In the genomic region with DNA sequence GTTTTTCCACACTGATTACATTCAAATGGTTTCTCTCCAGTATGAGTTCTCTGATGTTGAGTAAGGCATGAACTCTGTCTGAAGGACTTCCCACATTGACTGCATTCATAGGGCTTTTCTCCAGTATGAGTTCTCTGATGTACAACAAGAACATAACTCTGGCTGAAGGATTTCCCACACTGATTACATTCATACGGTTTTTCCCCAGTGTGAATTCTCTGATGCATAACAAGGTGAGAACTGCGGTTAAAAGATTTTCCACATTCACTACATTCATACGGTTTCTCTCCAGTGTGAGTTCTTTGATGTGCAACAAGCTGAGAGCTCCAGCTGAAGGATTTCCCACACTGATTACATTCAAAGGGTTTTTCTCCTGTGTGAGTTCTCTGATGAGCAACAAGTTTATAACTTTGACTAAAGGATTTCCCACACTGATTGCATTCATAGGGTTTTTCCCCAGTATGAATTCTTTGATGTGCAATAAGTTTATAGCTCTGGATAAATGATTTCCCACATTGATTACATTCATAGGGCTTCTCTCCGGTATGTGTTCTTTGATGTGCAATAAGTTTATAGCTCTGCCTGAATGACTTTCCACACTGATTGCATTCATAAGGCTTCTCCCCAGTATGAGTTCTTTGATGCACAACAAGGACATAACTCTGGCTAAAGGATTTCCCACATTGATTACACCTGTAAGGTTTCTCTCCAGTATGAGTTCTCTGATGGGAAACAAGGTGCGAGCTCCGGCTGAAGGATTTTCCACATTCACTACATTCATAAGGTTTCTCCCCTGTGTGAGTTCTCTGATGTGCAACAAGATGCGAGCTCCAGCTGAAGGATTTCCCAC, we compare ENCODE assay signal across 11 cellular contexts. TPM values are rescaled to one million over a fixed set of nuclear protein-coding genes. Genes with fewer than 3 reads are reported as not detected.
DNase-seq lines count a peak whose midpoint lies in the region; ATAC-seq, FAIRE-seq and TF ChIP-seq lines count a peak whose summit lies in the region.
"Had no signal": no experiment of that assay in that cellular context is flagged by ENCODE, and none has a peak within 500 bp of the region (broad histone marks: within the 10 kb centered on the region; RNA-seq: fewer than 3 reads in every experiment).

No MANE protein-coding gene starts in this region.

- dilution Hi-C loops in endothelial cell of umbilical vein (cut with MboI; ENCODE audit: extremely low pct_ligation_motif_present, low sequenced_read_pairs): no loop called here

- H3K4me3 ChIP-seq in endothelial cell of umbilical vein (replicated peaks in 1 of 3; ENCODE audit: insufficient read depth in 1 of 3, low read depth in 1 of 3, low read length in 3 of 3) (no peak overlapping the region), smooth muscle cell (peak overlapping the region; percentile 23)

- no peaks in the 10 kb centered on the region for H3K27me3 Mint-ChIP-seq in activated naive CD4-positive, alpha-beta T cell treated with anti-CD3 and anti-CD28 coated beads for 36 hours (ENCODE audit: low read depth)

- H3K36me3 ChIP-seq in endothelial cell of umbilical vein (ENCODE audit: control insufficient read depth in 2 of 2, extremely low read depth in 1 of 2, insufficient read depth in 2 of 2, low read length in 2 of 2) (peaks cover 20 to 35% of the 10 kb centered on the region in 2 experiments), smooth muscle cell (ENCODE audit: low read depth) (peaks cover 74% of the 10 kb centered on the region)

- 97% methylated on average over 7 of the region's 7 CpGs for WGBS in smooth muscle cell (ENCODE audit: low lambda C conversion rate)

- no peaks in the 10 kb centered on the region for H3K79me2 ChIP-seq in endothelial cell of umbilical vein (ENCODE audit: control insufficient read depth, insufficient read depth, low read length)
- no peaks in the 10 kb centered on the region for H3K79me2 ChIP-seq in smooth muscle cell (ENCODE audit: low read depth)

- intact Hi-C loops in activated naive CD4-positive, alpha-beta T cell treated with anti-CD3 and anti-CD28 coated beads for 36 hours (cut with micrococcal nuclease): no loop called here
- intact Hi-C loops in endothelial cell of umbilical vein (cut with micrococcal nuclease): no loop called here

- H3K27ac ChIP-seq in endothelial cell of umbilical vein (ENCODE audit: insufficient read depth, low read depth, low read length) (no peak overlapping the region), smooth muscle cell (ENCODE audit: low read depth) (no peak overlapping the region)

- TF ChIP-seq POLR2A in endothelial cell of umbilical vein (IDR thresholded peaks at IDR 0.05; ENCODE audit: low read depth, low read length): no peak

- no peaks in the 10 kb centered on the region for H3K9me1 ChIP-seq in endothelial cell of umbilical vein (replicated peaks; ENCODE audit: control insufficient read depth, extremely low read depth, insufficient read depth, low read length)

- H3K4me2 ChIP-seq in endothelial cell of umbilical vein (ENCODE audit: insufficient read depth, low read length) (no peak overlapping the region), smooth muscle cell (no peak overlapping the region)

- CTCF ChIA-PET in activated naive CD4-positive, alpha-beta T cell treated with anti-CD3 and anti-CD28 coated beads for 36 hours (lab: Charles Lee): no interaction called here
- CTCF ChIA-PET in endothelial cell of umbilical vein (lab: Charles Lee): no interaction called here

- BruUV-seq in endothelial cell of umbilical vein (replicated peaks; lab: Mats Ljungman, UMichigan): no TSS peak

- FAIRE-seq in endothelial cell of umbilical vein (lab: Jason Lieb, UNC): peak; percentile 58

- no peak overlapping the region for H2AFZ ChIP-seq in endothelial cell of umbilical vein (ENCODE audit: low read depth, low read length)
- H2AFZ ChIP-seq in smooth muscle cell (ENCODE audit: low read depth): no peak overlapping the region

- no peak for ATAC-seq in activated naive CD4-positive, alpha-beta T cell treated with anti-CD3 and anti-CD28 coated beads, Interleukin-2, amount 50 U/mL, for 72 hours
- ATAC-seq in HG03378 (IDR thresholded peaks at IDR 0.05; ENCODE audit: unreplicated experiment) (no peak), GM18870 (IDR thresholded peaks at IDR 0.05; ENCODE audit: unreplicated experiment) (no peak)

- H3F3A ChIP-seq in smooth muscle cell (ENCODE audit: low read depth): peaks cover 34% of the 10 kb centered on the region

- TF ChIP-seq CTCF in endothelial cell of umbilical vein (IDR thresholded peaks at IDR 0.05; ENCODE audit: extremely low read depth in 1 of 2, insufficient read depth in 1 of 2, low read depth in 1 of 2, low read length in 2 of 2): no peak
- TF ChIP-seq CTCF in smooth muscle cell (IDR thresholded peaks at IDR 0.05; ENCODE audit: borderline replicate concordance, insufficient read depth, poor library complexity, severe bottlenecking): no peak

- POLR2A ChIA-PET in endothelial cell of umbilical vein (lab: Charles Lee): no interaction called here

- no peaks in the 10 kb centered on the region for H4K20me1 ChIP-seq in endothelial cell of umbilical vein (replicated peaks; ENCODE audit: control insufficient read depth, extremely low read depth, insufficient read depth, low read length)
- no peaks in the 10 kb centered on the region for H4K20me1 ChIP-seq in smooth muscle cell (ENCODE audit: low read depth)

- H3K4me1 ChIP-seq in endothelial cell of umbilical vein (ENCODE audit: control insufficient read depth, extremely low read depth, insufficient read depth, low read length): no peaks in the 10 kb centered on the region
- H3K4me1 ChIP-seq in smooth muscle cell (ENCODE audit: low read depth): no peaks in the 10 kb centered on the region

- H3K36me3 Mint-ChIP-seq in activated naive CD4-positive, alpha-beta T cell treated with anti-CD3 and anti-CD28 coated beads for 36 hours (ENCODE audit: low read depth): peaks cover 89% of the 10 kb centered on the region
- H3K36me3 Mint-ChIP-seq in activated naive CD4-positive, alpha-beta T cell treated with anti-CD3 and anti-CD28 coated beads, Interleukin-2, amount 50 U/mL, for 72 hours: peaks cover 92 to 98% of the 10 kb centered on the region in 2 donors

- no peaks in the 10 kb centered on the region for H3K4me1 Mint-ChIP-seq in activated naive CD4-positive, alpha-beta T cell treated with anti-CD3 and anti-CD28 coated beads for 36 hours (ENCODE audit: low read depth)

- no peak for DNase-seq in activated naive CD4-positive, alpha-beta T cell treated with anti-CD3 and anti-CD28 coated beads for 36 hours
- DNase-seq in activated naive CD4-positive, alpha-beta T cell treated with anti-CD3 and anti-CD28 coated beads, Interleukin-2, amount 50 U/mL, for 72 hours (ENCODE audit: low spot score in 2 of 2): no peak
- DNase-seq in NCI-H748 treated with DMSO at 0.1 percent for 48 hours (lab: John Stamatoyannopoulos, UW) (peak; percentile 34), endothelial cell of umbilical vein (ENCODE audit: low read depth, low spot score) (peak; percentile 8), smooth muscle cell (lab: John Stamatoyannopoulos, UW; ENCODE audit: unreplicated experiment) (no peak)
- no peak for DNase-seq in activated CD4-positive, alpha-beta T cell treated with anti-CD3 and anti-CD28 coated beads for 4 hours
- DNase-seq: activated CD4-positive, CD25-positive, alpha-beta regulatory T cell; nucleus accumbens had no signal

- no peak overlapping the region for H3K4me3 Mint-ChIP-seq in activated naive CD4-positive, alpha-beta T cell treated with anti-CD3 and anti-CD28 coated beads for 36 hours

- H3K27me3 ChIP-seq in endothelial cell of umbilical vein (ENCODE audit: control insufficient read depth in 2 of 2, insufficient read depth in 2 of 2, low read length in 2 of 2) (no peaks in the 10 kb centered on the region), smooth muscle cell (ENCODE audit: low read depth) (no peaks in the 10 kb centered on the region)

- no peak overlapping the region for H3K9ac ChIP-seq in endothelial cell of umbilical vein (replicated peaks; ENCODE audit: extremely low read depth, insufficient read depth, low read length)
- H3K9ac ChIP-seq in smooth muscle cell (ENCODE audit: low read depth): no peak overlapping the region

- H3K9me3 ChIP-seq in endothelial cell of umbilical vein (replicated peaks; ENCODE audit: control insufficient read depth, insufficient read depth, low read length) (peaks cover 57% of the 10 kb centered on the region), smooth muscle cell (replicated peaks; ENCODE audit: low read depth) (peaks cover 84% of the 10 kb centered on the region)

- peak overlapping the region; percentile 54 for H3K27ac Mint-ChIP-seq in activated naive CD4-positive, alpha-beta T cell treated with anti-CD3 and anti-CD28 coated beads for 36 hours
- peak overlapping the region in 1 of 2 donors; percentile 84 for H3K27ac Mint-ChIP-seq in activated naive CD4-positive, alpha-beta T cell treated with anti-CD3 and anti-CD28 coated beads, Interleukin-2, amount 50 U/mL, for 72 hours

- H3K9me3 Mint-ChIP-seq in activated naive CD4-positive, alpha-beta T cell treated with anti-CD3 and anti-CD28 coated beads for 36 hours: peaks cover 92% of the 10 kb centered on the region
- H3K9me3 Mint-ChIP-seq in activated naive CD4-positive, alpha-beta T cell treated with anti-CD3 and anti-CD28 coated beads, Interleukin-2, amount 50 U/mL, for 72 hours: peaks cover 71 to 83% of the 10 kb centered on the region in 2 donors

RNA-seq across cellular contexts. Expression of gene ZNF180, which starts 23.5 kb away (rescaled TPM):
- 1 to 10 TPM; 3.3 to 5.2 TPM for total RNA-seq in activated naive CD4-positive, alpha-beta T cell treated with anti-CD3 and anti-CD28 coated beads for 36 hours
- 1 to 10 TPM; 8.2 to 9.6 TPM for total RNA-seq in activated naive CD4-positive, alpha-beta T cell treated with anti-CD3 and anti-CD28 coated beads, Interleukin-2, amount 50 U/mL, for 72 hours
- total RNA-seq in endothelial cell of umbilical vein (8.6 and 8.9 TPM in 2 replicates), smooth muscle cell (8.5 and 9.2 TPM in 2 replicates)
- polyA plus RNA-seq in endothelial cell of umbilical vein (1.4 and 2.1 TPM in 2 replicates), smooth muscle cell (2.6 and 3.9 TPM in 2 replicates)
- 1.9 and 2.0 TPM in 2 replicates for polyA plus RNA-seq in endothelial cell of umbilical vein (2011; cell fraction: cytosol; rRNA removed)
- 3.1 and 4.0 TPM in 2 replicates for polyA plus RNA-seq in endothelial cell of umbilical vein (2011; cell fraction: nucleus; rRNA removed)
- polyA plus RNA-seq in endothelial cell of umbilical vein (2012): 3.8 and 4.0 TPM in 2 replicates
- 3.6 and 8.4 TPM in 2 replicates for polyA minus RNA-seq in endothelial cell of umbilical vein
- polyA minus RNA-seq in endothelial cell of umbilical vein (2011; cell fraction: cytosol; rRNA and poly(A)+ RNA removed): 3.0 TPM
- polyA minus RNA-seq in endothelial cell of umbilical vein (2011; cell fraction: nucleus; rRNA and poly(A)+ RNA removed): 2.6 and 10.8 TPM in 2 replicates

RNA-seq across cellular contexts. Expression of gene ZNF229, which starts 28.5 kb away (rescaled TPM):
- under 1 TPM; 0.57 to 0.79 TPM for total RNA-seq in activated naive CD4-positive, alpha-beta T cell treated with anti-CD3 and anti-CD28 coated beads for 36 hours
- total RNA-seq in activated naive CD4-positive, alpha-beta T cell treated with anti-CD3 and anti-CD28 coated beads, Interleukin-2, amount 50 U/mL, for 72 hours: 1 to 10 TPM in 1 of 2 donors, under 1 TPM in 1; 0.09 to 1.2 TPM
- 6.0 and 8.8 TPM in 2 replicates for total RNA-seq in endothelial cell of umbilical vein
- polyA plus RNA-seq in endothelial cell of umbilical vein: 2.4 and 2.7 TPM in 2 replicates
- polyA plus RNA-seq in endothelial cell of umbilical vein (2011; cell fraction: cytosol; rRNA removed): 2.1 and 2.6 TPM in 2 replicates
- polyA plus RNA-seq in endothelial cell of umbilical vein (2011; cell fraction: nucleus; rRNA removed): 4.5 and 6.4 TPM in 2 replicates
- 5.0 and 5.5 TPM in 2 replicates for polyA plus RNA-seq in endothelial cell of umbilical vein (2012)
- polyA minus RNA-seq in endothelial cell of umbilical vein: 9.2 and 12.2 TPM in 2 replicates
- polyA minus RNA-seq in endothelial cell of umbilical vein (2011; cell fraction: cytosol; rRNA and poly(A)+ RNA removed): 4.7 TPM
- 4.4 and 6.2 TPM in 2 replicates for polyA minus RNA-seq in endothelial cell of umbilical vein (2011; cell fraction: nucleus; rRNA and poly(A)+ RNA removed)
- total RNA-seq in smooth muscle cell: 8.2 and 12.3 TPM in 2 replicates
- polyA plus RNA-seq in smooth muscle cell: 4.5 and 4.7 TPM in 2 replicates

RNA-seq across cellular contexts. Expression of gene CEACAM20, which starts 52.7 kb away (rescaled TPM):
- total RNA-seq in activated naive CD4-positive, alpha-beta T cell treated with anti-CD3 and anti-CD28 coated beads for 36 hours: not detected
- not detected for total RNA-seq in activated naive CD4-positive, alpha-beta T cell treated with anti-CD3 and anti-CD28 coated beads, Interleukin-2, amount 50 U/mL, for 72 hours
- total RNA-seq in endothelial cell of umbilical vein (not detected in 2 replicates), smooth muscle cell (not detected in 2 replicates)
- polyA plus RNA-seq in endothelial cell of umbilical vein (0.06 TPM in 2 replicates), smooth muscle cell (0.08 TPM in 1 of 2 replicates, not detected in the other)
- polyA plus RNA-seq in endothelial cell of umbilical vein (2011; cell fraction: cytosol; rRNA removed): not detected in 2 replicates
- polyA plus RNA-seq in endothelial cell of umbilical vein (2011; cell fraction: nucleus; rRNA removed): 0.25 and 0.50 TPM in 2 replicates
- polyA plus RNA-seq in endothelial cell of umbilical vein (2012): 0.15 TPM in 1 of 2 replicates, not detected in the other
- polyA minus RNA-seq in endothelial cell of umbilical vein: 0.74 TPM in 1 of 2 replicates, not detected in the other
- not detected for polyA minus RNA-seq in endothelial cell of umbilical vein (2011; cell fraction: cytosol; rRNA and poly(A)+ RNA removed)
- 0.24 and 0.38 TPM in 2 replicates for polyA minus RNA-seq in endothelial cell of umbilical vein (2011; cell fraction: nucleus; rRNA and poly(A)+ RNA removed)
- total RNA-seq: Daoy had no signal

Comparison
In these comparisons a context has a peak if more than half of its experiments do, and no peak if none do; other contexts are left out.
1. DNase-seq: peak in NCI-H748 treated with DMSO at 0.1 percent for 48 hours (single experiment) and endothelial cell of umbilical vein (single experiment); none in activated naive CD4-positive, alpha-beta T cell treated with anti-CD3 and anti-CD28 coated beads for 36 hours (single experiment), activated naive CD4-positive, alpha-beta T cell treated with anti-CD3 and anti-CD28 coated beads, Interleukin-2, amount 50 U/mL, for 72 hours (0 of 2), smooth muscle cell (single experiment) and activated CD4-positive, alpha-beta T cell treated with anti-CD3 and anti-CD28 coated beads for 4 hours (0 of 2).